In genomic region chr1:215397106-215397505, GRCh38 we compare ENCODE assay signal across 22 cellular contexts.
"Had no signal": no experiment of that assay in that cellular context is flagged by ENCODE, and none has a peak within 500 bp of the region (broad histone marks: within the 10 kb centered on the region; RNA-seq: fewer than 3 reads in every experiment).

No MANE protein-coding gene starts in this region.

- H3K4me3 ChIP-seq: ascending aorta, body of pancreas, SJCRH30 had no signal

- H3K27ac ChIP-seq: ascending aorta, body of pancreas, RWPE1, SJCRH30 had no signal

- H3K4me1 ChIP-seq: ascending aorta, body of pancreas, SJCRH30 had no signal

- DNase-seq: activated CD4-positive, alpha-beta T cell treated with anti-CD3 and anti-CD28 coated beads for 48 hours; activated CD4-positive, alpha-beta T cell treated with anti-CD3 and anti-CD28 coated beads, Interleukin-2, amount 50 U/mL, for 4 hours; activated CD4-positive, CD25-positive, alpha-beta regulatory T cell treated with anti-CD3 and anti-CD28 coated beads, Interleukin-2, amount 50 U/mL, for 72 hours; activated CD8-positive, alpha-beta memory T cell treated with anti-CD3 and anti-CD28 coated beads, Interleukin-2, amount 50 U/mL, for 48 hours; activated CD8-positive, alpha-beta T cell treated with anti-CD3 and anti-CD28 coated beads, Interleukin-2, amount 10 ng/mL, durations not matched to agents 7 days and 5 days; activated effector memory CD4-positive, alpha-beta T cell treated with Interleukin-2 at 50 U/mL for 16 hours; activated naive CD4-positive, alpha-beta T cell; activated T-cell treated with anti-CD3 and anti-CD28 coated beads, Interleukin-2, amount 50 U/mL, for 1 hour; amniotic stem cell; body of pancreas; NCI-H1048; NCI-H1930; NCI-H2171 treated with DMSO at 0.1 percent for 48 hours; NCI-H226; NCI-H510A; NCI-H526 treated with DMSO at 0.1 percent for 48 hours; NK-92 treated with Interleukin-12 subunit alpha and Interleukin-12 subunit beta, amount 100 ng/mL, for 24 hours; OCI-M1; Right ventricle myocardium superior; SJCRH30 had no signal

- H3K27me3 ChIP-seq: ascending aorta, body of pancreas, SJCRH30 had no signal

- H3K36me3 ChIP-seq: ascending aorta, SJCRH30 had no signal

- H3K9me3 ChIP-seq: ascending aorta, body of pancreas, SJCRH30 had no signal
